In genomic region chr2:100654611-100655010, GRCh38 we compare ENCODE assay signal across 19 cellular contexts.
DNase-seq lines count a peak whose midpoint lies in the region; ATAC-seq lines count a peak whose summit lies in the region.
"Had no signal": no experiment of that assay in that cellular context is flagged by ENCODE, and none has a peak within 500 bp of the region (broad histone marks: within the 10 kb centered on the region; RNA-seq: fewer than 3 reads in every experiment).

No MANE protein-coding gene starts in this region.

- peaks cover 5% of the 10 kb centered on the region for H3K36me3 Mint-ChIP-seq in activated CD4-positive, alpha-beta T cell treated with anti-CD3 and anti-CD28 coated beads, Interleukin-2, amount 10 ng/mL, durations not matched to agents 7 days and 5 days (ENCODE audit: low read depth)
- no peaks in the 10 kb centered on the region for H3K36me3 Mint-ChIP-seq in activated naive CD4-positive, alpha-beta T cell treated with anti-CD3 and anti-CD28 coated beads, Interleukin-2, amount 50 U/mL, for 24 hours
- no peaks in the 10 kb centered on the region for H3K36me3 Mint-ChIP-seq in naive thymus-derived CD8-positive, alpha-beta T cell
- H3K36me3 Mint-ChIP-seq: CD14-positive monocyte; CD4-positive, alpha-beta memory T cell had no signal

- no peak for DNase-seq in activated CD4-positive, alpha-beta T cell treated with anti-CD3 and anti-CD28 coated beads, Interleukin-2, amount 10 ng/mL, durations not matched to agents 7 days and 5 days
- no peak for DNase-seq in activated CD4-positive, alpha-beta T cell treated with anti-CD3 and anti-CD28 coated beads for 4 hours
- no peak for DNase-seq in activated naive CD4-positive, alpha-beta T cell treated with anti-CD3 and anti-CD28 coated beads, Interleukin-2, amount 50 U/mL, for 16 hours
- peak; percentile 60 for DNase-seq in SW480 (ENCODE audit: low spot score)
- no peak for DNase-seq in naive thymus-derived CD8-positive, alpha-beta T cell
- DNase-seq in OCI-M2 (lab: John Stamatoyannopoulos, UW; ENCODE audit: unreplicated experiment): no peak
- DNase-seq in Ammon's horn (ENCODE audit: low spot score): no peak
- DNase-seq: BE2C; Caco-2; CD4-positive, alpha-beta memory T cell; DMS79; EL; GDM1; GM23248; H7; HCEC 1CT had no signal

- POLR2A ChIA-PET in activated CD4-positive, alpha-beta T cell treated with anti-CD3 and anti-CD28 coated beads, Interleukin-2, amount 10 ng/mL, durations not matched to agents 7 days and 5 days (lab: Charles Lee): no interaction called here
- POLR2A ChIA-PET in naive thymus-derived CD8-positive, alpha-beta T cell (lab: Charles Lee): interaction anchor here (0.7 to 5.4 kb wide), 2 partner anchors 12 to 32 kb away, joined by 4 to 26 read pairs; no protein-coding TSS in a partner anchor

- H3K27ac Mint-ChIP-seq in activated CD4-positive, alpha-beta T cell treated with anti-CD3 and anti-CD28 coated beads, Interleukin-2, amount 10 ng/mL, durations not matched to agents 7 days and 5 days: peak overlapping the region; percentile 1
- peak overlapping the region; percentile 46 for H3K27ac Mint-ChIP-seq in activated naive CD4-positive, alpha-beta T cell treated with anti-CD3 and anti-CD28 coated beads, Interleukin-2, amount 50 U/mL, for 24 hours
- peak overlapping the region in 8 of 10 donors; percentile 72 to 94 (median 88) for H3K27ac Mint-ChIP-seq in naive thymus-derived CD8-positive, alpha-beta T cell
- H3K27ac Mint-ChIP-seq: CD14-positive monocyte had no signal

- peaks cover 37% of the 10 kb centered on the region for H3K4me1 Mint-ChIP-seq in activated CD4-positive, alpha-beta T cell treated with anti-CD3 and anti-CD28 coated beads, Interleukin-2, amount 10 ng/mL, durations not matched to agents 7 days and 5 days
- H3K4me1 Mint-ChIP-seq in activated naive CD4-positive, alpha-beta T cell treated with anti-CD3 and anti-CD28 coated beads, Interleukin-2, amount 50 U/mL, for 24 hours: peaks cover 45% of the 10 kb centered on the region
- peaks cover 16 to 47% (median 41%) of the 10 kb centered on the region in 4 donors for H3K4me1 Mint-ChIP-seq in naive thymus-derived CD8-positive, alpha-beta T cell
- H3K4me1 Mint-ChIP-seq: CD14-positive monocyte had no signal

- CTCF ChIA-PET in activated CD4-positive, alpha-beta T cell treated with anti-CD3 and anti-CD28 coated beads, Interleukin-2, amount 10 ng/mL, durations not matched to agents 7 days and 5 days (lab: Charles Lee): no interaction called here

- ATAC-seq in naive thymus-derived CD8-positive, alpha-beta T cell: no peak
- ATAC-seq: GM12878 had no signal

- no peaks in the 10 kb centered on the region for H3K27me3 Mint-ChIP-seq in activated CD4-positive, alpha-beta T cell treated with anti-CD3 and anti-CD28 coated beads, Interleukin-2, amount 10 ng/mL, durations not matched to agents 7 days and 5 days
- no peaks in the 10 kb centered on the region for H3K27me3 Mint-ChIP-seq in activated naive CD4-positive, alpha-beta T cell treated with anti-CD3 and anti-CD28 coated beads, Interleukin-2, amount 50 U/mL, for 24 hours
- H3K27me3 Mint-ChIP-seq in naive thymus-derived CD8-positive, alpha-beta T cell: peaks cover 0 to 4% (median 0%) of the 10 kb centered on the region in 5 donors

- H3K9me3 Mint-ChIP-seq in activated CD4-positive, alpha-beta T cell treated with anti-CD3 and anti-CD28 coated beads, Interleukin-2, amount 10 ng/mL, durations not matched to agents 7 days and 5 days: no peaks in the 10 kb centered on the region
- no peaks in the 10 kb centered on the region for H3K9me3 Mint-ChIP-seq in activated naive CD4-positive, alpha-beta T cell treated with anti-CD3 and anti-CD28 coated beads, Interleukin-2, amount 50 U/mL, for 24 hours
- peaks cover 0 to 3% (median 0%) of the 10 kb centered on the region in 9 donors for H3K9me3 Mint-ChIP-seq in naive thymus-derived CD8-positive, alpha-beta T cell

- no peak overlapping the region for H3K4me3 Mint-ChIP-seq in activated CD4-positive, alpha-beta T cell treated with anti-CD3 and anti-CD28 coated beads, Interleukin-2, amount 10 ng/mL, durations not matched to agents 7 days and 5 days
- no peak overlapping the region for H3K4me3 Mint-ChIP-seq in activated naive CD4-positive, alpha-beta T cell treated with anti-CD3 and anti-CD28 coated beads, Interleukin-2, amount 50 U/mL, for 24 hours
- H3K4me3 Mint-ChIP-seq in naive thymus-derived CD8-positive, alpha-beta T cell: peak overlapping the region in 4 of 10 donors; percentile 14 to 52 (median 24)
- H3K4me3 Mint-ChIP-seq: CD14-positive monocyte; CD4-positive, alpha-beta memory T cell had no signal

Comparison
In these comparisons a context has a peak if more than half of its experiments do, and no peak if none do; other contexts are left out.
1. H3K27ac Mint-ChIP-seq: peak in every context shown above with its lines; median percentile 88 in naive thymus-derived CD8-positive, alpha-beta T cell; 46 in activated naive CD4-positive, alpha-beta T cell treated with anti-CD3 and anti-CD28 coated beads, Interleukin-2, amount 50 U/mL, for 24 hours; 1 in activated CD4-positive, alpha-beta T cell treated with anti-CD3 and anti-CD28 coated beads, Interleukin-2, amount 10 ng/mL, durations not matched to agents 7 days and 5 days.